In the genomic region with DNA sequence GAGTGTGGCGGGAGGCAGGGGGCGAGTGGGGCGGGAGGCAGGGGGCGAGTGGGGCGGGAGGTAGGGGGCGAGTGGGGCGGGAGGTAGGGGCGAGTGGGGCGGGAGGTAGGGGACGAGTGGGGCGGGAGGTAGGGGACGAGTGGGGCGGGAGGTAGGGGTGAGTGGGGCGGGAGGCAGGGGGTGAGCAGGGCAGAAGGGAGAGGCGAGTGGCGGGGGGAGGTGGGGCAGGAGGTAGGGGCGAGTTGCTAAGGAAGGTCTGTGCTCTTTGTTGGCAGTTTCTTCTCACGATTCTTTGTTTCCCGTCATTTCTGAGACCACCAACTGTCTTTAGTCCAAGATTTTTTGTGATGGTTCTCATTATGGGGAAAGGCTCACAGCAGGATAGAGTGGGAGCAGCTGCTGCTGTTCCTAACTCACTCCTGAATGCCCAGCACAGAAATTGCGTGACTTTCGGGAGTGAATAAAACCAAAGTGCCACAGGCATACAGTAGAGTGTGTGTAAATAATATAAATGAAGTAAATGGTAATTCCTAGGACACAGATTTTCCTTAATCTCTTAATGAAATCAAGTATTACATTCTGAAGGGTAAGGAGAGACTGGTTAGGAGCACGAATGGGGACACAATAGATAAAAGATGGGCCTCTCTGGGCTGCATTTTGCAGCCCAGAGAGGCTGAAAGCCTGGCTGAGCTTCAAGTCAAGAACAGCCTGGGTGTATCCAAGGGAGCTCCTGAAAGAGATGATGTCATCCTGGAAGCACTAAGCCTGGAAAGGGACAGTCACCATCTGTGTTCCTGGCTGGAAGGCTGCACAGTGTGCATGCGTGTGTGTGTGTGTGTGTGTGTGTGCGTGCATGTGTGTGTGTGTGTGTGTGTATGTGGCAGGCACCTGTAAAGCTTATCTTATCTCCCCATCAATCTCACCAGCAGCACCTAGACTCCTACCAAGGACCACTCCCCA, we compare ENCODE assay signal across 8 cellular contexts. TPM values are rescaled to one million over a fixed set of nuclear protein-coding genes. Genes with fewer than 3 reads are reported as not detected.
DNase-seq lines count a peak whose midpoint lies in the region; ATAC-seq and TF ChIP-seq lines count a peak whose summit lies in the region.
"Had no signal": no experiment of that assay in that cellular context is flagged by ENCODE, and none has a peak within 500 bp of the region (broad histone marks: within the 10 kb centered on the region; RNA-seq: fewer than 3 reads in every experiment).

No MANE protein-coding gene starts in this region.

- no peak for TF ChIP-seq POLR2A in suprapubic skin (IDR thresholded peaks at IDR 0.05)

- 81% methylated on average over 16 of the region's 24 CpGs for WGBS in suprapubic skin

- H3K36me3 ChIP-seq in SK-N-MC (ENCODE audit: insufficient read depth, low read length) (peaks cover 63% of the 10 kb centered on the region), left ventricle myocardium inferior (peaks cover 80% of the 10 kb centered on the region), suprapubic skin (peaks cover 72% of the 10 kb centered on the region)

- intact Hi-C loops in left ventricle myocardium inferior (cut with micrococcal nuclease), result no loop called here

- H3K4me3 ChIP-seq in HFF-Myc (replicated peaks; ENCODE audit: low read depth, low read length) (no peak overlapping the region), SK-N-MC (no peak overlapping the region), left ventricle myocardium inferior (no peak overlapping the region), suprapubic skin (no peak overlapping the region)

- peak; percentile 58 for DNase-seq in HFF-Myc (ENCODE audit: extremely low read depth, low read depth)
- DNase-seq in SK-N-MC (ENCODE audit: low read depth, low spot score), result no peak
- DNase-seq in left ventricle myocardium inferior, result peak; percentile 49
- peak; percentile 22 for DNase-seq in stromal cell of bone marrow (ENCODE audit: low read depth)
- no peak for DNase-seq in suprapubic skin (ENCODE audit: low spot score in 2 of 2)
- no peak for DNase-seq in stimulated activated CD4-positive, alpha-beta T cell treated with anti-CD3 and anti-CD28 coated beads, Interleukin-4, amount 100 ng/mL, for 1 hour
- DNase-seq: T1000 had no signal

- H3K27me3 ChIP-seq in left ventricle myocardium inferior (ENCODE audit: low read depth) (no peaks in the 10 kb centered on the region), suprapubic skin (no peaks in the 10 kb centered on the region)

- H3K27ac ChIP-seq in SK-N-MC (peak overlapping the region; percentile 46; the same call in 1 of the 2 replicates), left ventricle myocardium inferior (replicated peaks) (peak overlapping the region; percentile 50), suprapubic skin (no peak overlapping the region)

- H3K9me3 ChIP-seq in SK-N-MC (ENCODE audit: low read depth, low read length) (no peaks in the 10 kb centered on the region), left ventricle myocardium inferior (replicated peaks) (no peaks in the 10 kb centered on the region), suprapubic skin (no peaks in the 10 kb centered on the region)

- H3K4me1 ChIP-seq in left ventricle myocardium inferior (peaks cover 10% of the 10 kb centered on the region), suprapubic skin (peaks cover 24% of the 10 kb centered on the region)

- no peak overlapping the region for H3K9ac ChIP-seq in SK-N-MC (ENCODE audit: insufficient read length)

- no peak for TF ChIP-seq EP300 in suprapubic skin (IDR thresholded peaks at IDR 0.05)

- ATAC-seq in GM18909 (IDR thresholded peaks at IDR 0.05; ENCODE audit: poor library complexity, unreplicated experiment), result no peak

- TF ChIP-seq CTCF in HFF-Myc (IDR thresholded peaks at IDR 0.05; ENCODE audit: low read depth, low read length, missing control alignments) (no peak), left ventricle myocardium inferior (IDR thresholded peaks at IDR 0.05; ENCODE audit: borderline replicate concordance) (no peak), suprapubic skin (IDR thresholded peaks at IDR 0.05) (no peak)

RNA-seq across cellular contexts. Expression of gene COG7, which starts 44.5 kb away (rescaled TPM):
- total RNA-seq in left ventricle myocardium inferior (11.7 TPM), suprapubic skin (10 to 100 TPM; 16.3 to 73.7 (median 24.6) TPM)

Comparison
In these comparisons a context has a peak if more than half of its experiments do, and no peak if none do; other contexts are left out.
1. DNase-seq: peak in HFF-Myc (single experiment), left ventricle myocardium inferior (single experiment) and stromal cell of bone marrow (single experiment); none in SK-N-MC (single experiment), suprapubic skin (0 of 2) and stimulated activated CD4-positive, alpha-beta T cell treated with anti-CD3 and anti-CD28 coated beads, Interleukin-4, amount 100 ng/mL, for 1 hour (single experiment).